ENCODE assay signal across 2 cellular contexts in genomic region chr1:167669209-167670139, GRCh38.
TF ChIP-seq lines count a peak whose summit lies in the region.

No MANE protein-coding gene starts in this region.

TF ChIP-seq in H1, 55 proteins besides CTCF, POLR2A, EP300 and RAD21:
- no peak for TF ChIP-seq TEAD4 (IDR thresholded peaks at IDR 0.05; ENCODE audit: low read depth, low read length)
- TF ChIP-seq TBP (IDR thresholded peaks at IDR 0.05; ENCODE audit: low read depth, low read length), result no peak

TF ChIP-seq in HepG2, 621 proteins besides CTCF, POLR2A, EP300 and RAD21:
- TF ChIP-seq FOXA1 (IDR thresholded peaks at IDR 0.05), result no peak
- no peak for TF ChIP-seq FOXA1 (CRISPR knock-in tag; IDR thresholded peaks at IDR 0.05)
- TF ChIP-seq CEBPG (CRISPR knock-in tag; IDR thresholded peaks at IDR 0.05), result no peak
- no peak for TF ChIP-seq ZNF510 (CRISPR knock-in tag; IDR thresholded peaks at IDR 0.05; ENCODE audit: low read depth)
- no peak for TF ChIP-seq NBN (conservative IDR thresholded peaks at IDR 0.05)
- TF ChIP-seq TFAP4 (IDR thresholded peaks at IDR 0.05; ENCODE audit: borderline replicate concordance, low read depth), result no peak
- TF ChIP-seq ZNF503 (CRISPR knock-in tag; IDR thresholded peaks at IDR 0.05), result no peak
- no peak for TF ChIP-seq ZNF256 (CRISPR knock-in tag; conservative IDR thresholded peaks at IDR 0.05)
- no peak for TF ChIP-seq ZNF24 (IDR thresholded peaks at IDR 0.05)
- TF ChIP-seq KLF11 (CRISPR knock-in tag; IDR thresholded peaks at IDR 0.05), result no peak
- no peak for TF ChIP-seq ZNF232 (CRISPR knock-in tag; IDR thresholded peaks at IDR 0.05; ENCODE audit: borderline replicate concordance)
- TF ChIP-seq SALL2 (CRISPR knock-in tag; IDR thresholded peaks at IDR 0.05), result no peak
- TF ChIP-seq CBFB (CRISPR knock-in tag; IDR thresholded peaks at IDR 0.05), result no peak
- TF ChIP-seq TEAD2 (CRISPR knock-in tag; IDR thresholded peaks at IDR 0.05), result no peak
- no peak for TF ChIP-seq RFXANK (CRISPR knock-in tag; IDR thresholded peaks at IDR 0.05)
